ENCODE assay signal across 12 cellular contexts in the genomic region with DNA sequence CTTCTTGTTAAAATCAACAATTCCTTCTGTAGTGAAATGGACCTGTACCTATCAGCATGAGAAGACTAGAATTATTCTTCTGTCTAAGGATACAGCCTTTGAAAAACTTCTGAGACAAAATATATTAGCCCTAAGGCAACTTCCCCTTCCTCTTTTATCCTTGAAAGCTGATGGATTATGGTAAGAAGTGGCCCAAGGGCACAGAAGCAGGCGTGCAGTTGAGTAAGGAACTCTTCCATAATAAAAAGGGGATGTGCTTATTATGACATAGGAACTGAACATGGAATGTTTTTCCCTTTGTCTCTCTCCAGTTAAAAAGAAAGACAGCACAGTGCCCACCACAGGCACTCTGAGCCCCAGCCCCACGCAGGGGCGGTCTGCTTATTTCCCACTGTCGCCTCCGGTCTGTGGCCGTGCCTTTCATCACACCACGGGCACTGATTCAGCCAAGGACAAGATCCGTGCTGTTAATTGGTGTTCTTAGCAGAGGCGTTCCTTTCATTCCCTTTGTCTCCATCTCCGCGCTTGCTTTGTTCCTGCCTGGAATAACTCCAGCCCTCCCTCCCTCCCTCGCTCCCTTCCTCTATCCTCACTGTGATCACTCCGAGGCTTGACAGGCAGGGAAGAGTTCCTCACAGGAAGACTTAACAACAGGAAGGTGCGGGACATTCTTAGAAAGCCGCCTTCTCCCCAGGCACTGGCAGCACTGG.
A peak's percentile ranks its signal among the peaks of the same experiment; 100 is the strongest.
DNase-seq lines count a peak whose midpoint lies in the region; ATAC-seq and TF ChIP-seq lines count a peak whose summit lies in the region.
"Had no signal": no experiment of that assay in that cellular context is flagged by ENCODE, and none has a peak within 500 bp of the region (broad histone marks: within the 10 kb centered on the region; RNA-seq: fewer than 3 reads in every experiment).

No MANE protein-coding gene starts in this region.

- H2AFZ ChIP-seq in hepatocyte = no peak overlapping the region

- H3K9me2 ChIP-seq in hepatocyte (replicated peaks; ENCODE audit: insufficient read depth) = no peaks in the 10 kb centered on the region

- H3K4me3 ChIP-seq in adrenal gland (peak overlapping the region in 1 of 4 donors; percentile 20), hepatocyte (no peak overlapping the region), stomach smooth muscle (ENCODE audit: low read length in 2 of 2) (peak overlapping the region; percentile 18 to 29), lower lobe of right lung (no peak overlapping the region)
- H3K4me3 ChIP-seq: thoracic aorta had no signal

- H3K27ac ChIP-seq in adrenal gland = peak overlapping the region; percentile 19 to 77 (median 53)
- peak overlapping the region; percentile 54 for H3K27ac ChIP-seq in hepatocyte
- H3K27ac ChIP-seq in stomach smooth muscle (ENCODE audit: low read length) = no peak overlapping the region
- no peak overlapping the region for H3K27ac ChIP-seq in lower lobe of right lung
- H3K27ac ChIP-seq: 22Rv1, HL-60, thoracic aorta had no signal

- no peaks in the 10 kb centered on the region for H3K36me3 ChIP-seq in adrenal gland (replicated peaks in 1 of 2)
- H3K36me3 ChIP-seq in hepatocyte (replicated peaks; ENCODE audit: insufficient read depth, low read depth) = no peaks in the 10 kb centered on the region
- peaks cover 2 to 5% of the 10 kb centered on the region in 2 donors for H3K36me3 ChIP-seq in stomach smooth muscle (ENCODE audit: control insufficient read depth in 2 of 2, insufficient read depth in 2 of 2, low read length in 2 of 2)
- H3K36me3 ChIP-seq in lower lobe of right lung = peaks cover 12% of the 10 kb centered on the region
- H3K36me3 ChIP-seq: thoracic aorta had no signal

- H3K4me1 ChIP-seq in adrenal gland (replicated peaks in 1 of 2) (peaks cover 7 to 43% of the 10 kb centered on the region in 2 donors), hepatocyte (ENCODE audit: insufficient read depth) (peaks cover 43% of the 10 kb centered on the region), stomach smooth muscle (ENCODE audit: control insufficient read depth, insufficient read depth, low read length) (peaks cover 31% of the 10 kb centered on the region), lower lobe of right lung (peaks cover 39% of the 10 kb centered on the region)

- peak overlapping the region; percentile 60 for H3K4me2 ChIP-seq in hepatocyte

- H4K20me1 ChIP-seq in hepatocyte (ENCODE audit: insufficient read depth, poor library complexity, severe bottlenecking) = no peaks in the 10 kb centered on the region

- H3K9me3 ChIP-seq in adrenal gland (replicated peaks in 1 of 3) (no peaks in the 10 kb centered on the region), hepatocyte (ENCODE audit: low read depth) (no peaks in the 10 kb centered on the region), stomach smooth muscle (ENCODE audit: control insufficient read depth in 2 of 2, low read length in 2 of 2) (no peaks in the 10 kb centered on the region), lower lobe of right lung (no peaks in the 10 kb centered on the region)
- H3K9me3 ChIP-seq: thoracic aorta had no signal

- H3K27me3 ChIP-seq in adrenal gland = no peaks in the 10 kb centered on the region
- H3K27me3 ChIP-seq in hepatocyte = no peaks in the 10 kb centered on the region
- H3K27me3 ChIP-seq in stomach smooth muscle (ENCODE audit: control insufficient read depth in 1 of 2, insufficient read depth in 2 of 2, low read length in 2 of 2) = no peaks in the 10 kb centered on the region
- no peaks in the 10 kb centered on the region for H3K27me3 ChIP-seq in lower lobe of right lung (ENCODE audit: low read depth)

- H3K9ac ChIP-seq in stomach smooth muscle (ENCODE audit: low read length in 2 of 2) = peak overlapping the region in 1 of 2 donors; percentile 8

- peak; percentile 22 for DNase-seq in DMS153 (lab: John Stamatoyannopoulos, UW)
- DNase-seq in DMS153 treated with DMSO at 0.1 percent for 48 hours (lab: John Stamatoyannopoulos, UW; ENCODE audit: unreplicated experiment) = no peak
- DNase-seq in adrenal gland = peak in 6 of 7 donors; percentile 37 to 75 (median 56)
- no peak for DNase-seq in hepatocyte (ENCODE audit: low spot score)
- no peak for DNase-seq in NCI-H524 treated with DMSO at 0.1 percent for 48 hours (lab: John Stamatoyannopoulos, UW)
- DNase-seq in lower lobe of right lung = no peak
- DNase-seq in DMS 273 treated with DMSO at 0.1 percent for 48 hours (lab: John Stamatoyannopoulos, UW) = no peak
- DNase-seq: T-helper 17 cell had no signal

- no peak for ATAC-seq in lower lobe of right lung
- ATAC-seq: T-helper 17 cell had no signal

- H3K79me2 ChIP-seq in hepatocyte = peaks cover 35% of the 10 kb centered on the region

- intact Hi-C loops in adrenal gland (cut with DNase I) = no loop called here
- intact Hi-C loops in lower lobe of right lung (cut with DNase I) = no loop called here

- no peak for TF ChIP-seq POLR2A in adrenal gland (IDR thresholded peaks at IDR 0.05)

- TF ChIP-seq CTCF in adrenal gland (IDR thresholded peaks at IDR 0.05) (no peak), hepatocyte (IDR thresholded peaks at IDR 0.05; ENCODE audit: poor library complexity) (no peak), lower lobe of right lung (IDR thresholded peaks at IDR 0.05) (no peak)

- WGBS in adrenal gland, 4 donors = 15 to 25% (median 20%) methylated on average over 13 to 15 of the region's 15 CpGs
- WGBS in hepatocyte (ENCODE audit: low lambda C conversion rate, missing lambda C conversion rate) = 30% methylated on average over 13 of the region's 15 CpGs

Comparison
In these comparisons a context has a peak if more than half of its experiments do, and no peak if none do; other contexts are left out.
1. DNase-seq: peak in DMS153 (single experiment) and adrenal gland (6 of 7); none in DMS153 treated with DMSO at 0.1 percent for 48 hours (single experiment), hepatocyte (single experiment), NCI-H524 treated with DMSO at 0.1 percent for 48 hours (single experiment), lower lobe of right lung (single experiment) and DMS 273 treated with DMSO at 0.1 percent for 48 hours (single experiment).
2. H3K27ac ChIP-seq: peak in adrenal gland (5 of 5) and hepatocyte (single experiment); none in stomach smooth muscle (single experiment) and lower lobe of right lung (single experiment).
3. H3K4me3 ChIP-seq: peak in stomach smooth muscle (2 of 2); none in hepatocyte (single experiment) and lower lobe of right lung (single experiment).